In genomic region chr7:13276977-13277376, GRCh38 we compare ENCODE assay signal across 13 cellular contexts.
DNase-seq lines count a peak whose midpoint lies in the region; ATAC-seq and TF ChIP-seq lines count a peak whose summit lies in the region.
"Had no signal": no experiment of that assay in that cellular context is flagged by ENCODE, and none has a peak within 500 bp of the region (broad histone marks: within the 10 kb centered on the region; RNA-seq: fewer than 3 reads in every experiment).

No MANE protein-coding gene starts in this region.

- in situ Hi-C loops in GM13977 (cut with MboI; ENCODE audit: low pct_unique_long_range_greater_than_20kb, low sequenced_read_pairs, unreplicated experiment), result loop anchor here (25.0 kb wide), 1 partner anchor 1410 kb away; no protein-coding TSS in a partner anchor

- H3K4me3 Mint-ChIP-seq in activated CD4-positive, alpha-beta memory T cell treated with anti-CD3 and anti-CD28 coated beads, Interleukin-2, amount 10 ng/mL, durations not matched to agents 7 days and 5 days, result no peak overlapping the region
- no peak overlapping the region for H3K4me3 Mint-ChIP-seq in activated T-cell treated with anti-CD3 and anti-CD28 coated beads, Interleukin-2, amount 50 U/mL, for 72 hours

- no peak overlapping the region for H3K27ac Mint-ChIP-seq in activated CD4-positive, alpha-beta memory T cell treated with anti-CD3 and anti-CD28 coated beads, Interleukin-2, amount 10 ng/mL, durations not matched to agents 7 days and 5 days
- H3K27ac Mint-ChIP-seq in activated T-cell treated with anti-CD3 and anti-CD28 coated beads, Interleukin-2, amount 50 U/mL, for 72 hours, result no peak overlapping the region

- H3K27me3 ChIP-seq in H7 (ENCODE audit: control insufficient read depth, insufficient read depth, low read length), result no peaks in the 10 kb centered on the region
- H3K27me3 ChIP-seq: ascending aorta had no signal

- ATAC-seq in activated T-cell treated with anti-CD3 and anti-CD28 coated beads, Interleukin-2, amount 50 U/mL, for 72 hours (replicated peaks in 1 of 2), result no peak

- no peaks in the 10 kb centered on the region for H3K9me3 Mint-ChIP-seq in activated CD4-positive, alpha-beta memory T cell treated with anti-CD3 and anti-CD28 coated beads, Interleukin-2, amount 10 ng/mL, durations not matched to agents 7 days and 5 days
- H3K9me3 Mint-ChIP-seq in activated T-cell treated with anti-CD3 and anti-CD28 coated beads, Interleukin-2, amount 50 U/mL, for 72 hours, result no peaks in the 10 kb centered on the region

- peak; percentile 28 for TF ChIP-seq CTCF in AG09319 (IDR thresholded peaks at IDR 0.05; ENCODE audit: low read depth, low read length)
- TF ChIP-seq CTCF in GM13977 (IDR thresholded peaks at IDR 0.05; ENCODE audit: extremely low read depth, insufficient read depth, missing control alignments), result peak; percentile 39
- TF ChIP-seq CTCF in RWPE1 (conservative IDR thresholded peaks at IDR 0.05; ENCODE audit: low read depth), result peak; percentile 52
- peak; percentile 16 for TF ChIP-seq CTCF in foreskin fibroblast (IDR thresholded peaks at IDR 0.05; ENCODE audit: low read depth, low read length)

- no peak overlapping the region for H3K4me3 ChIP-seq in foreskin fibroblast (ENCODE audit: low read depth in 1 of 2, low read length in 2 of 2)
- H3K4me3 ChIP-seq in H7 (ENCODE audit: insufficient read depth, low read depth, low read length), result no peak overlapping the region
- H3K4me3 ChIP-seq: ascending aorta had no signal

- H3K27me3 Mint-ChIP-seq in activated CD4-positive, alpha-beta memory T cell treated with anti-CD3 and anti-CD28 coated beads, Interleukin-2, amount 10 ng/mL, durations not matched to agents 7 days and 5 days, result peaks cover 1% of the 10 kb centered on the region
- peaks cover 11% of the 10 kb centered on the region for H3K27me3 Mint-ChIP-seq in activated T-cell treated with anti-CD3 and anti-CD28 coated beads, Interleukin-2, amount 50 U/mL, for 72 hours (ENCODE audit: low read depth)

- H3K4me1 Mint-ChIP-seq in activated CD4-positive, alpha-beta memory T cell treated with anti-CD3 and anti-CD28 coated beads, Interleukin-2, amount 10 ng/mL, durations not matched to agents 7 days and 5 days, result no peaks in the 10 kb centered on the region
- no peaks in the 10 kb centered on the region for H3K4me1 Mint-ChIP-seq in activated T-cell treated with anti-CD3 and anti-CD28 coated beads, Interleukin-2, amount 50 U/mL, for 72 hours (ENCODE audit: low read depth)

- H3K36me3 ChIP-seq in H7 (replicated peaks; ENCODE audit: control insufficient read depth, insufficient read depth, low read length), result no peaks in the 10 kb centered on the region
- H3K36me3 ChIP-seq: ascending aorta had no signal

- H3K36me3 Mint-ChIP-seq in activated CD4-positive, alpha-beta memory T cell treated with anti-CD3 and anti-CD28 coated beads, Interleukin-2, amount 10 ng/mL, durations not matched to agents 7 days and 5 days (ENCODE audit: low read depth), result no peaks in the 10 kb centered on the region
- no peaks in the 10 kb centered on the region for H3K36me3 Mint-ChIP-seq in activated T-cell treated with anti-CD3 and anti-CD28 coated beads, Interleukin-2, amount 50 U/mL, for 72 hours (ENCODE audit: insufficient read depth in 2 of 2)

- CTCF ChIA-PET in RWPE1 (lab: Yijun Ruan, JAX), result interaction anchor here (0.6 kb wide), 1 partner anchor 66 kb away, joined by 4 read pairs; no protein-coding TSS in a partner anchor
- CTCF ChIA-PET in activated CD4-positive, alpha-beta memory T cell treated with anti-CD3 and anti-CD28 coated beads, Interleukin-2, amount 10 ng/mL, durations not matched to agents 7 days and 5 days (lab: Charles Lee), result interaction anchor here (2.3 kb wide), 1 partner anchor 1415 kb away, joined by 10 read pairs; no protein-coding TSS in a partner anchor

- no peak overlapping the region for H3K27ac ChIP-seq in RWPE1
- H3K27ac ChIP-seq: ascending aorta, epithelial cell of prostate had no signal

- no peak for DNase-seq in AG09319 (ENCODE audit: extremely low read depth, low read depth)
- DNase-seq in GM13977 (ENCODE audit: low spot score), result no peak
- DNase-seq in RWPE1 (ENCODE audit: low spot score), result no peak
- peak in 1 of 2 donors; percentile 29 for DNase-seq in foreskin fibroblast
- no peak for DNase-seq in H7
- no peak for DNase-seq in NCI-H1436 treated with DMSO at 0.1 percent for 48 hours (lab: John Stamatoyannopoulos, UW)
- DNase-seq in activated CD4-positive, alpha-beta memory T cell treated with anti-CD3 and anti-CD28 coated beads, Interleukin-2, amount 10 ng/mL, durations not matched to agents 7 days and 5 days, result no peak
- DNase-seq in activated T-cell treated with anti-CD3 and anti-CD28 coated beads, Interleukin-2, amount 50 U/mL, for 72 hours, result no peak
- DNase-seq: activated T-cell treated with anti-CD3 and anti-CD28 coated beads for 4 hours, DMS153, NCI-H2029 treated with DMSO at 0.1 percent for 48 hours had no signal

- POLR2A ChIA-PET in RWPE1 (lab: Yijun Ruan, JAX; ENCODE audit: low non-redundant PET), result no interaction called here
- POLR2A ChIA-PET in activated CD4-positive, alpha-beta memory T cell treated with anti-CD3 and anti-CD28 coated beads, Interleukin-2, amount 10 ng/mL, durations not matched to agents 7 days and 5 days (lab: Charles Lee), result no interaction called here
